20 cellular contexts compared by ENCODE assay signal in the genomic region with DNA sequence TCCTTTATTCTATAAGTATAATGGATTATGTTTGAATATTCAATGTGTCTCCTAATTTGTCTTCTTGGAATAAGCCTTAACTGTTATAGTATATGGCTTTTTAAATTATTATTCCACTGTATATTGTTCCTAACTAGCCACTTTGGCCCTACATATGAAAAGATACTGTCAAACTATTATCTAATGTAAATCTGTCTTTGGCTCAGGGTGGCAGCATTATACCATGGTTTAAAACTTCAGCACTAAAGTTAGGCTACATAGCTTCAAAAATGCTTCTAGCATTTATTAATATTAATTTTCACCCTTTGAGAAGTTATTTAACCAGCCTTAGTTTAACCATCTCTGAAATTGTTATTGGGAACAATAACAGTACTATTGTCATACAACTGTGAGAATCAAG.
A peak's percentile ranks its signal among the peaks of the same experiment; 100 is the strongest.
DNase-seq lines count a peak whose midpoint lies in the region; ATAC-seq, FAIRE-seq and TF ChIP-seq lines count a peak whose summit lies in the region.
"Had no signal": no experiment of that assay in that cellular context is flagged by ENCODE, and none has a peak within 500 bp of the region (broad histone marks: within the 10 kb centered on the region; RNA-seq: fewer than 3 reads in every experiment).

No MANE protein-coding gene starts in this region.

- no peaks in the 10 kb centered on the region for H3K27me3 ChIP-seq in transverse colon
- H3K27me3 ChIP-seq: gastroesophageal sphincter, upper lobe of left lung had no signal

- peak overlapping the region; percentile 36 for H3K27ac Mint-ChIP-seq in chondrocyte (ENCODE audit: unreplicated experiment)
- no peak overlapping the region for H3K27ac Mint-ChIP-seq in activated CD4-positive, alpha-beta memory T cell treated with anti-CD3 and anti-CD28 coated beads for 36 hours
- no peak overlapping the region for H3K27ac Mint-ChIP-seq in activated naive CD4-positive, alpha-beta T cell treated with anti-CD3 and anti-CD28 coated beads for 36 hours
- H3K27ac Mint-ChIP-seq: CD8-positive, alpha-beta memory T cell; T-helper 2 cell treated with Interferon-gamma antibody and Interleukin-4, amounts not matched to agents 5 μg/mL and 100 μg/mL, for 36 hours had no signal

- no peaks in the 10 kb centered on the region for H3K9me3 Mint-ChIP-seq in chondrocyte (ENCODE audit: low read depth)
- H3K9me3 Mint-ChIP-seq in activated CD4-positive, alpha-beta memory T cell treated with anti-CD3 and anti-CD28 coated beads for 36 hours: peaks cover 14% of the 10 kb centered on the region
- H3K9me3 Mint-ChIP-seq in activated naive CD4-positive, alpha-beta T cell treated with anti-CD3 and anti-CD28 coated beads for 36 hours: peaks cover 2% of the 10 kb centered on the region

- H3K36me3 ChIP-seq in transverse colon: no peaks in the 10 kb centered on the region
- H3K36me3 ChIP-seq: gastroesophageal sphincter, upper lobe of left lung had no signal

- DNase-seq in D721Med (ENCODE audit: insufficient read length, low spot score): no peak
- peak; percentile 7 for DNase-seq in NCI-H460 (ENCODE audit: extremely low read depth, low read depth)
- DNase-seq in chondrocyte (ENCODE audit: low spot score): no peak
- no peak for DNase-seq in left lobe of liver (ENCODE audit: low spot score)
- DNase-seq in transverse colon: no peak
- no peak for DNase-seq in activated CD4-positive, alpha-beta memory T cell treated with anti-CD3 and anti-CD28 coated beads for 36 hours
- no peak for DNase-seq in activated naive CD4-positive, alpha-beta T cell treated with anti-CD3 and anti-CD28 coated beads for 36 hours
- DNase-seq: activated CD8-positive, alpha-beta memory T cell treated with anti-CD3 and anti-CD28 coated beads, Interleukin-2, amount 50 U/mL, for 48 hours; activated naive CD4-positive, alpha-beta T cell; CD8-positive, alpha-beta memory T cell; effector CD8-positive, alpha-beta T cell; H7; NCI-H1048; NCI-H2171 treated with DMSO at 0.1 percent for 48 hours; SIG-M5; upper lobe of left lung had no signal

- TF ChIP-seq EP300 in transverse colon (IDR thresholded peaks at IDR 0.05; ENCODE audit: low read depth): no peak

- no peak overlapping the region for H3K4me3 Mint-ChIP-seq in chondrocyte (ENCODE audit: unreplicated experiment)
- H3K4me3 Mint-ChIP-seq in activated CD4-positive, alpha-beta memory T cell treated with anti-CD3 and anti-CD28 coated beads for 36 hours: no peak overlapping the region
- no peak overlapping the region for H3K4me3 Mint-ChIP-seq in activated naive CD4-positive, alpha-beta T cell treated with anti-CD3 and anti-CD28 coated beads for 36 hours
- H3K4me3 Mint-ChIP-seq: CD8-positive, alpha-beta memory T cell; T-helper 2 cell treated with Interferon-gamma antibody and Interleukin-4, amounts not matched to agents 5 μg/mL and 100 μg/mL, for 36 hours had no signal

- no peak for TF ChIP-seq POLR2A in transverse colon (IDR thresholded peaks at IDR 0.05)

- POLR2A ChIA-PET in activated CD4-positive, alpha-beta memory T cell treated with anti-CD3 and anti-CD28 coated beads for 36 hours (lab: Charles Lee): no interaction called here

- ATAC-seq in left lobe of liver: peak; percentile 74
- no peak for ATAC-seq in HG02763 (IDR thresholded peaks at IDR 0.05; ENCODE audit: unreplicated experiment)
- ATAC-seq: gastroesophageal sphincter, GM12878 had no signal

- intact Hi-C loops in transverse colon (cut with DNase I; ENCODE audit: low total_unique reads): no loop called here
- intact Hi-C loops in activated CD4-positive, alpha-beta memory T cell treated with anti-CD3 and anti-CD28 coated beads for 36 hours (cut with micrococcal nuclease): no loop called here
- intact Hi-C loops in activated naive CD4-positive, alpha-beta T cell treated with anti-CD3 and anti-CD28 coated beads for 36 hours (cut with micrococcal nuclease): no loop called here

- no peaks in the 10 kb centered on the region for H3K36me3 Mint-ChIP-seq in chondrocyte (ENCODE audit: low read depth)
- H3K36me3 Mint-ChIP-seq in activated CD4-positive, alpha-beta memory T cell treated with anti-CD3 and anti-CD28 coated beads for 36 hours: no peaks in the 10 kb centered on the region
- no peaks in the 10 kb centered on the region for H3K36me3 Mint-ChIP-seq in activated naive CD4-positive, alpha-beta T cell treated with anti-CD3 and anti-CD28 coated beads for 36 hours (ENCODE audit: low read depth)
- H3K36me3 Mint-ChIP-seq: CD8-positive, alpha-beta memory T cell had no signal

- in situ Hi-C loops in transverse colon (cut with MboI; ENCODE audit: low pct_ligation_motif_present in 1 of 4, low pct_unique_long_range_greater_than_20kb in 1 of 4, low sequenced_read_pairs in 3 of 4): no loop called here

- H3K4me3 ChIP-seq in transverse colon: no peak overlapping the region
- H3K4me3 ChIP-seq: gastroesophageal sphincter, GM12878, upper lobe of left lung had no signal

- H3K4me1 ChIP-seq in transverse colon: no peaks in the 10 kb centered on the region
- H3K4me1 ChIP-seq: gastroesophageal sphincter, upper lobe of left lung had no signal

- CTCF ChIA-PET in activated CD4-positive, alpha-beta memory T cell treated with anti-CD3 and anti-CD28 coated beads for 36 hours (lab: Charles Lee): interaction anchor here (0.7 kb wide), 1 partner anchor 89 kb away, joined by 3 read pairs; no protein-coding TSS in a partner anchor
- CTCF ChIA-PET in activated naive CD4-positive, alpha-beta T cell treated with anti-CD3 and anti-CD28 coated beads for 36 hours (lab: Charles Lee): no interaction called here

- H3K4me1 Mint-ChIP-seq in chondrocyte (ENCODE audit: low read depth): peaks cover 19% of the 10 kb centered on the region
- no peaks in the 10 kb centered on the region for H3K4me1 Mint-ChIP-seq in activated CD4-positive, alpha-beta memory T cell treated with anti-CD3 and anti-CD28 coated beads for 36 hours (ENCODE audit: low read depth)
- no peaks in the 10 kb centered on the region for H3K4me1 Mint-ChIP-seq in activated naive CD4-positive, alpha-beta T cell treated with anti-CD3 and anti-CD28 coated beads for 36 hours (ENCODE audit: low read depth)
- H3K4me1 Mint-ChIP-seq: CD8-positive, alpha-beta memory T cell had no signal

- TF ChIP-seq CTCF in D721Med (IDR thresholded peaks at IDR 0.05; ENCODE audit: insufficient read depth, missing control alignments): peak; percentile 10
- peak; percentile 78 for TF ChIP-seq CTCF in chondrocyte (IDR thresholded peaks at IDR 0.05)
- TF ChIP-seq CTCF in transverse colon (IDR thresholded peaks at IDR 0.05): no peak

- H3K9me3 ChIP-seq in transverse colon: no peaks in the 10 kb centered on the region
- H3K9me3 ChIP-seq: gastroesophageal sphincter, upper lobe of left lung had no signal

- no peak overlapping the region for H3K27ac ChIP-seq in transverse colon
- H3K27ac ChIP-seq: gastroesophageal sphincter, upper lobe of left lung had no signal

- no peaks in the 10 kb centered on the region for H3K27me3 Mint-ChIP-seq in chondrocyte (ENCODE audit: low read depth)
- no peaks in the 10 kb centered on the region for H3K27me3 Mint-ChIP-seq in activated CD4-positive, alpha-beta memory T cell treated with anti-CD3 and anti-CD28 coated beads for 36 hours
- H3K27me3 Mint-ChIP-seq in activated naive CD4-positive, alpha-beta T cell treated with anti-CD3 and anti-CD28 coated beads for 36 hours (ENCODE audit: low read depth): no peaks in the 10 kb centered on the region
- H3K27me3 Mint-ChIP-seq: CD8-positive, alpha-beta memory T cell had no signal

- FAIRE-seq in D721Med (lab: Jason Lieb, UNC): no peak
- FAIRE-seq: GM12878 had no signal

Comparison
In these comparisons a context has a peak if more than half of its experiments do, and no peak if none do; other contexts are left out.
1. CTCF ChIP-seq: peak in D721Med (single experiment) and chondrocyte (single experiment); none in transverse colon (0 of 5).